8 cellular contexts compared by ENCODE assay signal in genomic region chr20:20713244-20713765, GRCh38. TPM values are rescaled to one million over a fixed set of nuclear protein-coding genes. Genes with fewer than 3 reads are reported as not detected.
DNase-seq lines count a peak whose midpoint lies in the region; ATAC-seq, FAIRE-seq and TF ChIP-seq lines count a peak whose summit lies in the region.

No MANE protein-coding gene starts in this region.

- H3K36me3 Mint-ChIP-seq in T-cell = peaks cover 7% of the 10 kb centered on the region

- POLR2A ChIA-PET in HCT116 (lab: Charles Lee) = no interaction called here
- POLR2A ChIA-PET in T-cell (lab: Charles Lee) = no interaction called here

- CTCF ChIA-PET in HCT116 (lab: Charles Lee) (interaction anchor here (1.0 kb wide), 1 partner anchor 111 kb away, joined by 4 read pairs; no protein-coding TSS in a partner anchor), T-cell (lab: Charles Lee) (interaction anchor here in 1 of 2 donors (1.6 kb wide), 1 partner anchor 661 kb away, joined by 4 read pairs; no protein-coding TSS in a partner anchor)

- peaks cover 0 to 3% (median 0%) of the 10 kb centered on the region in 3 donors for H3K9me3 Mint-ChIP-seq in T-cell

- H3K79me2 ChIP-seq in HCT116 (ENCODE audit: insufficient read depth, low read length) = no peaks in the 10 kb centered on the region

- ATAC-seq in HCT116 (no peak), T-cell (replicated peaks in 1 of 4) (no peak)

- H2AFZ ChIP-seq in HCT116 (ENCODE audit: low read depth, low read length, poor library complexity, severe bottlenecking) = peak overlapping the region; percentile 89

- H3K4me3 ChIP-seq in HCT116 (replicated peaks in 1 of 2; ENCODE audit: low read depth in 1 of 2, low read length in 2 of 2) (peak overlapping the region; percentile 25 to 76), retinal pigment epithelial cell (ENCODE audit: low read length) (peak overlapping the region; percentile 67)

- H3K4me1 ChIP-seq in HCT116 (ENCODE audit: control insufficient read depth in 1 of 2, insufficient read depth in 2 of 2, low read length in 2 of 2) = peaks cover 5 to 16% of the 10 kb centered on the region in 2 experiments; a peak in 3 of 4 replicates

- H3K27ac ChIP-seq in HCT116 (ENCODE audit: low read depth, low read length) = no peak overlapping the region

- no peak for TF ChIP-seq POLR2A in HCT116 (IDR thresholded peaks at IDR 0.05; ENCODE audit: borderline replicate concordance, extremely low read depth, insufficient read depth, insufficient read length)

- peak overlapping the region; percentile 83 to 93 (median 89) for H3K4me3 Mint-ChIP-seq in T-cell

- H3K9ac ChIP-seq in HCT116 (ENCODE audit: low read length) = peak overlapping the region; percentile 63

- FAIRE-seq in RCC 7860 (lab: Jason Lieb, UNC) = no peak

- H3K36me3 ChIP-seq in HCT116 (ENCODE audit: control insufficient read depth in 1 of 2, insufficient read depth in 2 of 2, low read length in 2 of 2) = no peaks in the 10 kb centered on the region

- TF ChIP-seq RAD21 in HCT116 (IDR thresholded peaks at IDR 0.05; ENCODE audit: low read depth) = no peak

- no peaks in the 10 kb centered on the region for H3K9me3 ChIP-seq in HCT116 (ENCODE audit: control insufficient read depth in 1 of 2, insufficient read depth in 1 of 2, low read depth in 1 of 2, low read length in 2 of 2)

- H3K27me3 Mint-ChIP-seq in T-cell = peaks cover 0 to 4% of the 10 kb centered on the region in 2 donors

- H3K9me2 ChIP-seq in HCT116 (ENCODE audit: insufficient read depth) = no peaks in the 10 kb centered on the region

- TF ChIP-seq CTCF in HCT116 (IDR thresholded peaks at IDR 0.05 in 2 of 3, conservative IDR thresholded peaks at IDR 0.05 in 1 of 3; ENCODE audit: borderline replicate concordance in 1 of 3, insufficient read depth in 1 of 3, low read depth in 2 of 3, low read length in 2 of 3) (no peak), retinal pigment epithelial cell (conservative IDR thresholded peaks at IDR 0.05; ENCODE audit: low read depth, low read length) (no peak)

- H4K20me1 ChIP-seq in HCT116 (ENCODE audit: insufficient read depth) = no peaks in the 10 kb centered on the region

- H3K27ac Mint-ChIP-seq in T-cell = peak overlapping the region; percentile 93 to 95

- RAD21 ChIA-PET in HCT116 (lab: Charles Lee; ENCODE audit: low non-redundant PET in 1 of 2, low total read pairs in 2 of 2, uncharacterized antibody in 2 of 2, unreplicated experiment in 2 of 2) = no interaction called here

- DNase-seq in HCT116 (ENCODE audit: low read depth, low spot score) = no peak
- no peak for DNase-seq in T-cell
- peak; percentile 10 for DNase-seq in foreskin melanocyte
- no peak for DNase-seq in retinal pigment epithelial cell (ENCODE audit: low read depth)
- DNase-seq in mesenteric fat pad (ENCODE audit: low spot score) = no peak
- no peak for DNase-seq in COLO668 (lab: John Stamatoyannopoulos, UW; ENCODE audit: unreplicated experiment)
- DNase-seq in medulla oblongata (ENCODE audit: extremely low spot score) = no peak
- DNase-seq in RCC 7860 (ENCODE audit: low spot score) = no peak

- peaks cover 29 to 37% (median 31%) of the 10 kb centered on the region in 3 donors for H3K4me1 Mint-ChIP-seq in T-cell

- H3K27me3 ChIP-seq in HCT116 (ENCODE audit: insufficient read depth, low read length) = no peaks in the 10 kb centered on the region

- BruUV-seq in HCT116 (replicated peaks; lab: Mats Ljungman, UMichigan) = no TSS peak

- intact Hi-C loops in HCT116 (cut with micrococcal nuclease) = no loop called here

- H3K4me2 ChIP-seq in HCT116 (ENCODE audit: low read length) = peak overlapping the region; percentile 86

TF ChIP-seq in HCT116, 20 proteins besides CTCF, POLR2A, EP300 and RAD21:
- TF ChIP-seq SRF (IDR thresholded peaks at IDR 0.05; ENCODE audit: low read depth) (no peak), EZH2 (IDR thresholded peaks at IDR 0.05) (no peak), ZBTB33 (IDR thresholded peaks at IDR 0.05; ENCODE audit: extremely low read depth, insufficient replicate concordance, low read length) (no peak)

RNA-seq across cellular contexts. Expression of gene RALGAPA2, which starts 0.9 kb away (rescaled TPM):
- total RNA-seq in HCT116 (2021; ENCODE audit: unreplicated experiment) = 10.8 TPM
- 4.1 and 5.7 TPM in 2 replicates for polyA plus RNA-seq in HCT116 (2012)
- total RNA-seq in T-cell = 10 to 100 TPM; 28.0 to 36.1 (median 31.7) TPM
- 46.7 TPM for total RNA-seq in mesenteric fat pad
